In the genomic region with DNA sequence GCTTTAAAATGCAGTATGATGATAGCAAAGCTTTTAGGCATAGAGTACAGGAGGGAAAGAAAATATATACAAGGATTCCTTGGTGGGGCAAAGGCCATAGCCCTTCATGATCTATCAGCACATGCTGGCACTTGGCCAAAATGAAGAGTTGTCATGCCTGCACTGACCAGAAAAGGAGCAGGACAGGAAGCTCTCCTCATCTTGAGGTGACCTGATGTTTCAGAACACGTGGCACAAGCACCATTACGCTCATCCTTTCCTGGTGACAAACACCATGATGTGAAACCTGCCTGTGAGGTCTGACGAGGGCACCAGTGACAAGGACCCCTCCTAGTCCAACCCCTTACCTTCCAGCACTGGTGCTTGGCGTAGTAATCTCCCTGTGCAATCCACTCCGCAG, we compare ENCODE assay signal across 1 cellular context.
TF ChIP-seq lines count a peak whose summit lies in the region.

No MANE protein-coding gene starts in this region.

TF ChIP-seq in K562, 482 proteins besides CTCF, POLR2A, EP300 and RAD21:
- TF ChIP-seq MGA (IDR thresholded peaks at IDR 0.05): peak; percentile 23; the same call in 1 of the 2 replicates
- TF ChIP-seq TAF1 (IDR thresholded peaks at IDR 0.05; ENCODE audit: control insufficient read depth, extremely low read depth, insufficient read depth, low read length, severe bottlenecking): no peak
- TF ChIP-seq SIX5 (IDR thresholded peaks at IDR 0.05; ENCODE audit: borderline replicate concordance in 1 of 2, insufficient read depth in 1 of 2, low read depth in 1 of 2, low read length in 2 of 2): no peak
- TF ChIP-seq USF1 (CRISPR knock-in tag; IDR thresholded peaks at IDR 0.05): 0 out of 2 replicates have a peak, but pooled peaks have one; percentile 20
- peak; percentile 37; the same call in 1 of the 2 replicates for TF ChIP-seq MAX (CRISPR knock-in tag; IDR thresholded peaks at IDR 0.05)
- TF ChIP-seq NFIX (CRISPR knock-in tag; IDR thresholded peaks at IDR 0.05; ENCODE audit: low read depth): peak; percentile 79
- peak; percentile 96 for TF ChIP-seq NFIC (IDR thresholded peaks at IDR 0.05)
- no peak for TF ChIP-seq ZNF311 (CRISPR knock-in tag; IDR thresholded peaks at IDR 0.05)
- TF ChIP-seq ZNF551 (CRISPR knock-in tag; IDR thresholded peaks at IDR 0.05): no peak
